Comparison of ENCODE assay signal across 23 cellular contexts in genomic region chr22:23438216-23438615, GRCh38.
"Had no signal": no experiment of that assay in that cellular context is flagged by ENCODE, and none has a peak within 500 bp of the region (broad histone marks: within the 10 kb centered on the region; RNA-seq: fewer than 3 reads in every experiment).

No MANE protein-coding gene starts in this region.

- H3K27me3 ChIP-seq: spleen, testis, transverse colon had no signal

- H3K4me3 ChIP-seq: gastrocnemius medialis, heart right ventricle, mucosa of descending colon, prostate gland, spleen, testis, transverse colon had no signal

- H3K27ac ChIP-seq: gastrocnemius medialis, heart right ventricle, parathyroid adenoma, prostate gland, spleen, testis, transverse colon had no signal

- H3K4me3 Mint-ChIP-seq: naive thymus-derived CD8-positive, alpha-beta T cell; stimulated activated memory B cell treated with anti-CD40 and anti-IgM and Interleukin-4, amounts not matched to agents 10 μg/mL and 1 μg/mL and 100 μg/mL, for 72 hours; stimulated activated naive CD8-positive, alpha-beta T cell treated with anti-CD3 and anti-CD28 coated beads, Interleukin-15, Interleukin-2, amounts not matched to agents 100 ng/mL and 50 ng/mL, for 24 hours had no signal

- H2AFZ ChIP-seq: parathyroid adenoma had no signal

- H3K9me3 Mint-ChIP-seq: stimulated activated naive CD8-positive, alpha-beta T cell treated with anti-CD3 and anti-CD28 coated beads, Interleukin-15, Interleukin-2, amounts not matched to agents 100 ng/mL and 50 ng/mL, for 24 hours had no signal

- H3K27ac Mint-ChIP-seq: stimulated activated memory B cell treated with anti-CD40 and anti-IgM and Interleukin-4, amounts not matched to agents 10 μg/mL and 1 μg/mL and 100 μg/mL, for 72 hours; stimulated activated naive CD8-positive, alpha-beta T cell treated with anti-CD3 and anti-CD28 coated beads, Interleukin-15, Interleukin-2, amounts not matched to agents 100 ng/mL and 50 ng/mL, for 24 hours had no signal

- H3K9me3 ChIP-seq: gastrocnemius medialis, mucosa of descending colon, prostate gland, testis, transverse colon had no signal

- H3K9ac ChIP-seq: parathyroid adenoma had no signal

- H3K36me3 Mint-ChIP-seq: stimulated activated memory B cell treated with anti-CD40 and anti-IgM and Interleukin-4, amounts not matched to agents 10 μg/mL and 1 μg/mL and 100 μg/mL, for 72 hours had no signal

- FAIRE-seq: endometrium, islet of Langerhans had no signal

- ATAC-seq: esophagus mucosa; gastrocnemius medialis; heart right ventricle; mucosa of descending colon; naive thymus-derived CD8-positive, alpha-beta T cell; sciatic nerve; stimulated activated memory B cell treated with anti-CD40 and anti-IgM and Interleukin-4, amounts not matched to agents 10 μg/mL and 1 μg/mL and 100 μg/mL, for 72 hours had no signal

- H3K36me3 ChIP-seq: gastrocnemius medialis, heart right ventricle, prostate gland, spleen, transverse colon had no signal

- DNase-seq: cortex of kidney; effector memory CD4-positive, alpha-beta T cell; gastrocnemius medialis; heart right ventricle; hypothalamus; kidney glomerular epithelial cell; mammary epithelial cell; mucosa of descending colon; naive thymus-derived CD8-positive, alpha-beta T cell; spleen; stimulated activated CD4-positive, alpha-beta T cell treated with anti-CD3 and anti-CD28 coated beads, Interleukin-15, amount 100 ng/mL, for 24 hours; stimulated activated CD4-positive, alpha-beta T cell treated with anti-CD3 and anti-CD28 coated beads, Interleukin-1b, Interleukin-23, amount 100 ng/mL, for 48 hours; stimulated activated CD4-positive, alpha-beta T cell treated with anti-CD3 and anti-CD28 coated beads, Interleukin-4, amount 100 ng/mL, for 24 hours; testis; transverse colon had no signal

- H3K4me1 ChIP-seq: gastrocnemius medialis, parathyroid adenoma, prostate gland had no signal
